ENCODE assay signal across 25 cellular contexts in the genomic region with DNA sequence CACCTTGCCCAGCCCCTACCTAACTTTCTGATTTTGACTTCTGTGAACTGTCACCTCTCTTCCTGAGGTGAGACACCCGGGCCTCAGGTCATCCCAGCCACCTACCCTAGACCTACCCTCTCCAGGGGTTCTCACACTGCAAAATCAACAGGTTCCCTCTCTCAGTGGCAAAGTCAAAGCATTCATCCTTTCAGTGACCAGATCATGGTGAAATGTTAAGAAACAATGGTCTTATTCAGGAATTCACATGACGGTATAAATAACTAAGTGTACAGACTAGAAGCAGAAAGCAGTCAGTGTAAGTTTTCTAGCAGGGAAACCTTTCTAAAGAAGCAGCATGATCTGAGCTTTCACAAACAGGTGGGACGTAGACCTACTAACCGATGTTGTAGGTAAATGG.
DNase-seq lines count a peak whose midpoint lies in the region; ATAC-seq and TF ChIP-seq lines count a peak whose summit lies in the region.
"Had no signal": no experiment of that assay in that cellular context is flagged by ENCODE, and none has a peak within 500 bp of the region (broad histone marks: within the 10 kb centered on the region; RNA-seq: fewer than 3 reads in every experiment).

No MANE protein-coding gene starts in this region.

- H4K91ac ChIP-seq in H9 (ENCODE audit: insufficient read length, low read depth, low read length): no peak overlapping the region
- H4K91ac ChIP-seq in trophoblast cell (ENCODE audit: low read depth, low read length): no peak overlapping the region

- no peaks in the 10 kb centered on the region for H3F3A ChIP-seq in neural progenitor cell (ENCODE audit: low read depth)

- POLR2A ChIA-PET in Caco-2 (lab: Charles Lee): no interaction called here

- no peak overlapping the region for H4K5ac ChIP-seq in H9 (ENCODE audit: insufficient read length, low read depth, low read length)

- H3K14ac ChIP-seq in H9 (ENCODE audit: insufficient read depth, low read length) (no peak overlapping the region), trophoblast cell (ENCODE audit: low read length) (no peak overlapping the region)

- H3K27ac ChIP-seq in H9 (ENCODE audit: insufficient read length, low read depth, low read length): no peak overlapping the region
- no peak overlapping the region for H3K27ac ChIP-seq in neural progenitor cell
- no peak overlapping the region for H3K27ac ChIP-seq in trophoblast cell (ENCODE audit: low read depth, low read length)
- H3K27ac ChIP-seq: A549; BLaER1 treated with 17β-estradiol and CSF1 and Interleukin-3, amounts not matched to agents 10 nM and 100 nM; GM23248 had no signal

- H3K4ac ChIP-seq in H9 (ENCODE audit: low read depth, low read length) (no peak overlapping the region), trophoblast cell (ENCODE audit: low read depth, low read length) (no peak overlapping the region)

- CTCF ChIA-PET in Caco-2 (lab: Charles Lee): no interaction called here

- no peak overlapping the region for H3K4me2 ChIP-seq in H9 (ENCODE audit: insufficient read depth, insufficient read length, low read length)
- H3K4me2 ChIP-seq in neural progenitor cell: no peak overlapping the region
- no peak overlapping the region for H3K4me2 ChIP-seq in trophoblast cell (ENCODE audit: low read length)
- H3K4me2 ChIP-seq: A549; BLaER1 treated with 17β-estradiol and CSF1 and Interleukin-3, amounts not matched to agents 10 nM and 100 nM had no signal

- no peaks in the 10 kb centered on the region for H3K23me2 ChIP-seq in H9 (ENCODE audit: insufficient read length, low read depth, low read length, poor library complexity, severe bottlenecking)

- no peaks in the 10 kb centered on the region for H3K4me1 ChIP-seq in H9 (ENCODE audit: insufficient read depth, low read length)
- H3K4me1 ChIP-seq in neural progenitor cell: no peaks in the 10 kb centered on the region
- H3K4me1 ChIP-seq in trophoblast cell (ENCODE audit: control insufficient read depth in 1 of 2, insufficient read depth in 2 of 2, low read length in 2 of 2): no peaks in the 10 kb centered on the region
- no peaks in the 10 kb centered on the region for H3K4me1 ChIP-seq in Caco-2
- H3K4me1 ChIP-seq: A549; BE2C; BLaER1 treated with 17β-estradiol and CSF1 and Interleukin-3, amounts not matched to agents 10 nM and 100 nM had no signal

- H3K23ac ChIP-seq in H9 (ENCODE audit: insufficient read length, low read depth, low read length) (no peak overlapping the region), trophoblast cell (ENCODE audit: low read length) (no peak overlapping the region)

- H2BK12ac ChIP-seq in H9 (ENCODE audit: insufficient read length, low read depth, low read length) (no peak overlapping the region), trophoblast cell (ENCODE audit: low read length) (no peak overlapping the region)

- no peak for TF ChIP-seq CTCF in H9 (conservative IDR thresholded peaks at IDR 0.05)
- TF ChIP-seq CTCF in neural progenitor cell (IDR thresholded peaks at IDR 0.05): no peak
- TF ChIP-seq CTCF in Caco-2 (IDR thresholded peaks at IDR 0.05; ENCODE audit: insufficient read depth in 1 of 2, low read depth in 1 of 2, low read length in 1 of 2, severe bottlenecking in 1 of 2, unreplicated experiment in 1 of 2): no peak

- no peak overlapping the region for H2BK120ac ChIP-seq in H9 (ENCODE audit: low read depth, low read length, poor library complexity, severe bottlenecking)
- H2BK120ac ChIP-seq in trophoblast cell (ENCODE audit: insufficient read depth, low read length, poor library complexity): no peak overlapping the region

- H3K9me3 Mint-ChIP-seq in H9 (no peaks in the 10 kb centered on the region), neural progenitor cell (peaks cover 2% of the 10 kb centered on the region), Caco-2 (ENCODE audit: unreplicated experiment) (no peaks in the 10 kb centered on the region)
- H3K9me3 Mint-ChIP-seq: CD4-positive, alpha-beta T cell had no signal

- peak overlapping the region in 2 of 3 experiments; percentile 22 to 89; a peak in 3 of 7 replicates for H3K27ac Mint-ChIP-seq in H9
- H3K27ac Mint-ChIP-seq in neural progenitor cell: peak overlapping the region; percentile 15
- H3K27ac Mint-ChIP-seq in Caco-2 (ENCODE audit: unreplicated experiment): no peak overlapping the region
- H3K27ac Mint-ChIP-seq: CD14-positive monocyte; CD4-positive, alpha-beta T cell; CD8-positive, alpha-beta memory T cell; HFFc6 had no signal

- no peak overlapping the region for H3K56ac ChIP-seq in H9 (ENCODE audit: insufficient read length, low read depth, low read length)

- WGBS in H9 (ENCODE audit: extremely low coverage, insufficient read length, low lambda C conversion rate): no CpG with 5 or more reads among the region's 4 CpGs
- no CpG with 5 or more reads among the region's 4 CpGs for WGBS in trophoblast cell (ENCODE audit: extremely low coverage, insufficient coverage, insufficient read length)

- no peak overlapping the region for H2AFZ ChIP-seq in H9 (ENCODE audit: low read length)
- no peak overlapping the region for H2AFZ ChIP-seq in neural progenitor cell (replicated peaks)
- no peak overlapping the region for H2AFZ ChIP-seq in trophoblast cell (ENCODE audit: insufficient read depth, low read length, poor library complexity)
- H2AFZ ChIP-seq: GM23248 had no signal

- H3K4me1 Mint-ChIP-seq in H9 (no peaks in the 10 kb centered on the region; a peak in 1 of 4 replicates), neural progenitor cell (peaks cover 7% of the 10 kb centered on the region), Caco-2 (ENCODE audit: low read depth, unreplicated experiment) (no peaks in the 10 kb centered on the region)
- H3K4me1 Mint-ChIP-seq: CD14-positive monocyte; CD8-positive, alpha-beta memory T cell had no signal

- H3T11ph ChIP-seq in H9 (ENCODE audit: low read length): no peak overlapping the region

- DNase-seq in H9 (no peak), foreskin melanocyte (peak; percentile 46), neural progenitor cell (ENCODE audit: low spot score) (no peak), trophoblast cell (no peak), Caco-2 (no peak)
- DNase-seq: 8988T; ACHN; AML-193; BE2C; CD4-positive, alpha-beta T cell; CD8-positive, alpha-beta memory T cell; COR-L47; DMS 273 treated with DMSO at 0.1 percent for 48 hours; DMS79; EL; GDM1; GM23248; H7; HFFc6 had no signal

- no peaks in the 10 kb centered on the region for H4K20me1 ChIP-seq in H9 (ENCODE audit: control insufficient read depth, insufficient read depth, insufficient read length)
- H4K20me1 ChIP-seq in neural progenitor cell (ENCODE audit: low read depth): no peaks in the 10 kb centered on the region
- H4K20me1 ChIP-seq: BLaER1 treated with 17β-estradiol and CSF1 and Interleukin-3, amounts not matched to agents 10 nM and 100 nM had no signal

- intact Hi-C loops in Caco-2 (cut with micrococcal nuclease; ENCODE audit: unreplicated experiment): no loop called here

- H3K9me3 ChIP-seq in H9 (ENCODE audit: control insufficient read depth, low read depth, low read length): no peaks in the 10 kb centered on the region
- no peaks in the 10 kb centered on the region for H3K9me3 ChIP-seq in neural progenitor cell (ENCODE audit: low read depth)
- H3K9me3 ChIP-seq in trophoblast cell (ENCODE audit: insufficient read depth, low read depth, low read length): no peaks in the 10 kb centered on the region
- no peaks in the 10 kb centered on the region for H3K9me3 ChIP-seq in Caco-2
- H3K9me3 ChIP-seq: A549; BE2C; BLaER1 treated with 17β-estradiol and CSF1 and Interleukin-3, amounts not matched to agents 10 nM and 100 nM had no signal

- H4K8ac ChIP-seq in H9 (replicated peaks; ENCODE audit: insufficient read length, low read depth, low read length): no peak overlapping the region
- no peak overlapping the region for H4K8ac ChIP-seq in trophoblast cell (ENCODE audit: low read depth, low read length)

- H3K36me3 ChIP-seq in neural progenitor cell (no peaks in the 10 kb centered on the region), trophoblast cell (ENCODE audit: control insufficient read depth in 1 of 2, insufficient read depth in 2 of 2, low read length in 2 of 2) (no peaks in the 10 kb centered on the region), Caco-2 (ENCODE audit: control insufficient read depth, insufficient read depth, low read length) (no peaks in the 10 kb centered on the region)
- H3K36me3 ChIP-seq: BE2C; BLaER1 treated with 17β-estradiol and CSF1 and Interleukin-3, amounts not matched to agents 10 nM and 100 nM had no signal

- H3K27me3 ChIP-seq in H9 (ENCODE audit: insufficient read depth, low read length) (no peaks in the 10 kb centered on the region), neural progenitor cell (no peaks in the 10 kb centered on the region), trophoblast cell (ENCODE audit: insufficient read depth, low read length) (no peaks in the 10 kb centered on the region), Caco-2 (replicated peaks; ENCODE audit: control insufficient read depth, insufficient read depth, low read length) (no peaks in the 10 kb centered on the region)
- H3K27me3 ChIP-seq: BE2C; BLaER1 treated with 17β-estradiol and CSF1 and Interleukin-3, amounts not matched to agents 10 nM and 100 nM had no signal

- no peak overlapping the region for H2BK5ac ChIP-seq in H9 (ENCODE audit: insufficient read length, low read length)
- H2BK5ac ChIP-seq in trophoblast cell (ENCODE audit: low read depth, low read length, poor library complexity): no peak overlapping the region

- no peak overlapping the region for H4K12ac ChIP-seq in trophoblast cell (ENCODE audit: low read depth, low read length)

- no peak for ATAC-seq in HG03039 (IDR thresholded peaks at IDR 0.05; ENCODE audit: unreplicated experiment)
- ATAC-seq: A549, GM12878, HCT116 had no signal

- no peaks in the 10 kb centered on the region for H3K27me3 Mint-ChIP-seq in H9 (ENCODE audit: low read depth)
- no peaks in the 10 kb centered on the region for H3K27me3 Mint-ChIP-seq in neural progenitor cell (ENCODE audit: insufficient read depth, low read depth)
- H3K27me3 Mint-ChIP-seq in Caco-2 (ENCODE audit: insufficient read depth, unreplicated experiment): peaks cover 8% of the 10 kb centered on the region

- H2AK5ac ChIP-seq in H9 (ENCODE audit: insufficient read length, low read length) (no peak overlapping the region), trophoblast cell (ENCODE audit: low read length) (no peak overlapping the region)

- no peak overlapping the region for H2BK15ac ChIP-seq in H9 (ENCODE audit: low read depth, low read length)

- H3K79me2 ChIP-seq in H9 (ENCODE audit: insufficient read depth, low read length) (no peaks in the 10 kb centered on the region), neural progenitor cell (ENCODE audit: low read depth) (no peaks in the 10 kb centered on the region), trophoblast cell (ENCODE audit: control insufficient read depth, insufficient read depth, low read length, poor library complexity) (no peaks in the 10 kb centered on the region)

- H3K18ac ChIP-seq in H9 (ENCODE audit: insufficient read length, low read depth, low read length) (no peak overlapping the region), trophoblast cell (ENCODE audit: low read length) (no peak overlapping the region)

- H3K9ac ChIP-seq in H9 (ENCODE audit: extremely low read depth, insufficient read length, low read length): no peak overlapping the region
- no peak overlapping the region for H3K9ac ChIP-seq in neural progenitor cell
- no peak overlapping the region for H3K9ac ChIP-seq in trophoblast cell (ENCODE audit: low read length)
- H3K9ac ChIP-seq: BLaER1 treated with 17β-estradiol and CSF1 and Interleukin-3, amounts not matched to agents 10 nM and 100 nM; GM23248 had no signal

- H3K4me3 Mint-ChIP-seq in H9: no peak overlapping the region
- no peak overlapping the region for H3K4me3 Mint-ChIP-seq in neural progenitor cell
- H3K4me3 Mint-ChIP-seq in Caco-2 (ENCODE audit: unreplicated experiment): no peak overlapping the region
- H3K4me3 Mint-ChIP-seq: CD14-positive monocyte; CD4-positive, alpha-beta T cell; CD8-positive, alpha-beta memory T cell; HFFc6 had no signal

- H3K4me3 ChIP-seq in neural progenitor cell (no peak overlapping the region), trophoblast cell (ENCODE audit: low read depth, low read length) (no peak overlapping the region), Caco-2 (ENCODE audit: low read depth, low read length) (no peak overlapping the region)
- H3K4me3 ChIP-seq: A549; BLaER1 treated with 17β-estradiol and CSF1 and Interleukin-3, amounts not matched to agents 10 nM and 100 nM; GM12878; GM23248 had no signal

- H3K36me3 Mint-ChIP-seq in H9 (ENCODE audit: insufficient read depth in 1 of 3, low read depth in 3 of 3) (peaks cover 0 to 5% (median 0%) of the 10 kb centered on the region in 3 experiments; a peak in 3 of 7 replicates), neural progenitor cell (peaks cover 28% of the 10 kb centered on the region), Caco-2 (ENCODE audit: insufficient read depth, unreplicated experiment) (no peaks in the 10 kb centered on the region)
- H3K36me3 Mint-ChIP-seq: CD8-positive, alpha-beta memory T cell had no signal

- H3K79me1 ChIP-seq in H9 (ENCODE audit: insufficient read depth, low read depth, low read length, poor library complexity, severe bottlenecking): no peaks in the 10 kb centered on the region
- H3K79me1 ChIP-seq in trophoblast cell (ENCODE audit: low read length): no peaks in the 10 kb centered on the region

- no peak overlapping the region for H2BK20ac ChIP-seq in H9 (ENCODE audit: low read depth, low read length, poor library complexity, severe bottlenecking)

- no TSS peak for BruUV-seq in Caco-2 (replicated peaks; lab: Mats Ljungman, UMichigan)
